ENCODE assay signal across 8 cellular contexts in the genomic region with DNA sequence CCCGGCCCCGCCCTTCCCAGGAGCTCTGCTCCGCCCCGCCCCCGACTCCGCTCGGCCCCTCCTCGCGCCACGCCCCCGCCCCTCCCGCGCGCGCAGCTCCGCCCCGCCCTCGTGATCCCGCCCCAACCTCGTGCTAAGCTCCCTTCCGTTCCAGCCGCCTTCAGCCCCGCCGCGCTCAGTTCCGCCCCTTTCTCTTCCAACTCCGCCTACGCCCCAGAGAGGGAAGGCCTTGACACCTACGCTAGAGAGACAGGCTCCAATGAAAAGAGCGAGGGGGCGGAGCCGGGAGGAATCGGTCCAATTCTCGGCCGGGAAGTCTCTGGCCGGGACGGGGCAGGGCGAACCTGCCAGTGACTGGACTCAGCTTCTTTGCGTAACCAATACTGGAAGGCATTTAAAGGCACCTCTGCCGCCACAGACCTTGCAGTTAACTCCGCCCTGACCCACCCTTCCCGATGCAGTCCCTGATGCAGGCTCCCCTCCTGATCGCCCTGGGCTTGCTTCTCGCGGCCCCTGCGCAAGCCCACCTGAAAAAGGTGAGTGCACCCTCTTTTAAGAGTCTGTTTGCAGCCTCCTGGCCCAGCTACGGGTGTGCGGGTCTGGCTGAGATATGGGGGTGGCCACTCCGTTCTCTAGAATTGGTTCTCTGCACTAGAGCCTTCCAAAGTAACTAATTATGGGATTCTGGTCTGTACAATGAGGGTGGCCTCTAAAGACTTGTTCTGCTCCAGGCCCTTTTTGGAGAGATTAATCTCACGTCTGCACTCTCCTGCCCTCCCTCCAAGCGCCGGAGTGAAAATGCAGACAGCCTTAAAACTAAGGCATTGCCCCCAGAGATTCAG.
DNase-seq lines count a peak whose midpoint lies in the region; ATAC-seq and TF ChIP-seq lines count a peak whose summit lies in the region.

A gene (plus strand): TSS at position 424 of the 842 bp plus-strand sequence. CDS start 32 bp downstream, at position 456.

- peak; percentile 86 for ATAC-seq in GM19035 (IDR thresholded peaks at IDR 0.05; ENCODE audit: unreplicated experiment)
- ATAC-seq in HG03354 (IDR thresholded peaks at IDR 0.05; ENCODE audit: poor library complexity, severe bottlenecking, unreplicated experiment) = peak; percentile 86
- peak; percentile 88 to 94 for ATAC-seq in activated CD4-positive, CD25-positive, alpha-beta regulatory T cell treated with anti-CD3 and anti-CD28 coated beads, Interleukin-2, amount 50 U/mL, for 24 hours

- no peak for TF ChIP-seq CTCF in AG09319 (IDR thresholded peaks at IDR 0.05; ENCODE audit: low read depth, low read length)

- peak; percentile 98 for DNase-seq in AG09319 (ENCODE audit: extremely low read depth, low read depth)
- DNase-seq in NCI-H446 treated with DMSO at 0.1 percent for 48 hours (lab: John Stamatoyannopoulos, UW) = peak; percentile 95
- DNase-seq in cerebellar cortex (ENCODE audit: low spot score) = peak; percentile 100
- DNase-seq in iris pigment epithelial cell (ENCODE audit: low read depth) = peak; percentile 100
- DNase-seq in stimulated activated CD4-positive, alpha-beta T cell treated with anti-CD3 and anti-CD28 coated beads, Interleukin-12 subunit alpha, Interleukin-12 subunit beta, amount 100 ng/mL, for 24 hours (ENCODE audit: low read depth in 2 of 2) = peak; percentile 97 to 99

Comparison
In these comparisons a context has a peak if more than half of its experiments do, and no peak if none do; other contexts are left out.
1. Peak in every context shown above with its lines: DNase-seq and ATAC-seq.